In the genomic region with DNA sequence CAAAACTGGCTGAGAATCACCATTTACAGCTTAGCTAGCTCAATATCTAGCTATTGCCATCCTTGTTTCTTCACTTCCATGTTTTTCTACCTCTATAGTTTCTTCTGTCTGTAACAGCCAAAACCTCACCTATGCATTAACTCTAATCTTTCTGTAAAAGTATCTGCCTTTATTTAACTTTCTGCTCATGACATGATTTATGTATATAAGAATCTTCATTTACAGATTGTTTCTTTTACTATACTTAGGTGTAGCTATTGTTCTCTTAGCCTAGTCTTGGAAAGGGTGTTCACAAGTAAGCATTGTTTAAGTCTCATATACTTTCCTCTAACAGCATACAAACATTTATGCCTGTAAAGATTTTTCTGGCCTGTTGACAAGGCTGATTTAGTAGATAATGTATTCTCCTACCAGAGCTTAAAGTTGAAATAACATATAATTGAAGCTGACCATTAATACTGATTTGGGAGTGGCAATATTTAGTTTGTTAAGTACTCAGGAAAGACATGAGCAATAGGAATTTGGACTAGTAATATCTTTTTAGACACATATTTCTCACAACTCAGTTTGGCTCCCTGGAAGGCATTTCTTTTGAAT, we compare ENCODE assay signal across 13 cellular contexts. TPM values are rescaled to one million over a fixed set of nuclear protein-coding genes. Genes with fewer than 3 reads are reported as not detected.
A peak's percentile ranks its signal among the peaks of the same experiment; 100 is the strongest.
DNase-seq lines count a peak whose midpoint lies in the region; ATAC-seq and TF ChIP-seq lines count a peak whose summit lies in the region.
"Had no signal": no experiment of that assay in that cellular context is flagged by ENCODE, and none has a peak within 500 bp of the region (broad histone marks: within the 10 kb centered on the region; RNA-seq: fewer than 3 reads in every experiment).

No MANE protein-coding gene starts in this region.

- in situ Hi-C loops in astrocyte of the spinal cord (cut with HindIII; ENCODE audit: low sequenced_read_pairs) = no loop called here

- no peak overlapping the region for H3K27ac Mint-ChIP-seq in glutamatergic neuron (ENCODE audit: unreplicated experiment)

- no peak for TF ChIP-seq CTCF in MM.1S (IDR thresholded peaks at IDR 0.05; ENCODE audit: low read length)
- no peak for TF ChIP-seq CTCF in astrocyte of the spinal cord (IDR thresholded peaks at IDR 0.05; ENCODE audit: low read depth, low read length)
- no peak for TF ChIP-seq CTCF in glutamatergic neuron (IDR thresholded peaks at IDR 0.05; ENCODE audit: partially characterized antibody, unreplicated experiment)

- H3K9me3 ChIP-seq in MM.1S (replicated peaks; ENCODE audit: insufficient read depth, low read length) = no peaks in the 10 kb centered on the region

- H3K9ac ChIP-seq in MM.1S (ENCODE audit: low read length) (peak overlapping the region; percentile 13; the same call in 1 of the 2 replicates), rectal smooth muscle tissue (ENCODE audit: low read length) (no peak overlapping the region)

- no peaks in the 10 kb centered on the region for H4K20me1 ChIP-seq in MM.1S (ENCODE audit: insufficient read depth, low read length)

- no peaks in the 10 kb centered on the region for H3K79me2 ChIP-seq in MM.1S (ENCODE audit: low read length)

- H3K4me1 ChIP-seq in MM.1S (ENCODE audit: low read length) = peaks cover 34% of the 10 kb centered on the region
- H3K4me1 ChIP-seq in rectal smooth muscle tissue (ENCODE audit: control insufficient read depth, insufficient read depth, low read length) = peaks cover 40% of the 10 kb centered on the region

- no peaks in the 10 kb centered on the region for H3K9me2 ChIP-seq in MM.1S (replicated peaks; ENCODE audit: insufficient read depth, low read length)

- H3K4me3 ChIP-seq in MM.1S (ENCODE audit: low read length) (no peak overlapping the region), astrocyte of the spinal cord (ENCODE audit: low read depth, low read length) (no peak overlapping the region), rectal smooth muscle tissue (ENCODE audit: low read length) (no peak overlapping the region)

- no peak overlapping the region for H2AFZ ChIP-seq in MM.1S (ENCODE audit: low read length)

- no peaks in the 10 kb centered on the region for H3K27me3 Mint-ChIP-seq in glutamatergic neuron (ENCODE audit: unreplicated experiment)

- H3K36me3 Mint-ChIP-seq in glutamatergic neuron (ENCODE audit: unreplicated experiment) = no peaks in the 10 kb centered on the region

- H3K4me2 ChIP-seq in MM.1S (ENCODE audit: low read depth, low read length) = peak overlapping the region; percentile 16

- H3K27me3 ChIP-seq in MM.1S (replicated peaks; ENCODE audit: insufficient read depth, low read length) = no peaks in the 10 kb centered on the region
- no peaks in the 10 kb centered on the region for H3K27me3 ChIP-seq in rectal smooth muscle tissue (ENCODE audit: control insufficient read depth, insufficient read depth, low read length)

- ATAC-seq in HG03442 (IDR thresholded peaks at IDR 0.05; ENCODE audit: unreplicated experiment) = no peak

- H3F3A ChIP-seq in MM.1S (ENCODE audit: insufficient read depth, low read length) = peaks cover 12% of the 10 kb centered on the region

- H3K4me1 Mint-ChIP-seq in glutamatergic neuron (ENCODE audit: low read depth, unreplicated experiment) = no peaks in the 10 kb centered on the region

- peak; percentile 18 for DNase-seq in DMS 273 (lab: John Stamatoyannopoulos, UW; ENCODE audit: unreplicated experiment)
- DNase-seq in DMS 273 treated with DMSO at 0.1 percent for 48 hours (lab: John Stamatoyannopoulos, UW) = no peak
- no peak for DNase-seq in MM.1S
- DNase-seq in astrocyte of the spinal cord (ENCODE audit: low read depth, low spot score) = peak; percentile 26
- no peak for DNase-seq in glutamatergic neuron
- DNase-seq in NCI-H748 (lab: John Stamatoyannopoulos, UW; ENCODE audit: unreplicated experiment) = no peak
- DNase-seq: activated naive CD4-positive, alpha-beta T cell; DMS53; NCI-H2107; retina had no signal

- H3K9me3 Mint-ChIP-seq in glutamatergic neuron (ENCODE audit: unreplicated experiment) = no peaks in the 10 kb centered on the region

- no peaks in the 10 kb centered on the region for H3K36me3 ChIP-seq in MM.1S (replicated peaks; ENCODE audit: insufficient read depth, low read length)
- no peaks in the 10 kb centered on the region for H3K36me3 ChIP-seq in rectal smooth muscle tissue (ENCODE audit: control insufficient read depth, insufficient read depth, low read length)

- H3K27ac ChIP-seq in MM.1S (ENCODE audit: low read length) = peak overlapping the region; percentile 74
- peak overlapping the region; percentile 50 for H3K27ac ChIP-seq in rectal smooth muscle tissue (ENCODE audit: low read depth, low read length)

- no peak overlapping the region for H3K4me3 Mint-ChIP-seq in glutamatergic neuron (ENCODE audit: unreplicated experiment)

RNA-seq across cellular contexts. Expression of a gene that starts 9.4 kb away (rescaled TPM):
- total RNA-seq in glutamatergic neuron (ENCODE audit: unreplicated experiment) = 4.3 TPM
- total RNA-seq: RPMI7951 had no signal

Comparison
In these comparisons a context has a peak if more than half of its experiments do, and no peak if none do; other contexts are left out.
1. DNase-seq: peak in DMS 273 (single experiment) and astrocyte of the spinal cord (single experiment); none in DMS 273 treated with DMSO at 0.1 percent for 48 hours (single experiment), MM.1S (single experiment), glutamatergic neuron (single experiment) and NCI-H748 (single experiment).